8 cellular contexts compared by ENCODE assay signal in genomic region chr21:45923146-45923545, GRCh38. TPM values are rescaled to one million over a fixed set of nuclear protein-coding genes. Genes with fewer than 3 reads are reported as not detected.
DNase-seq lines count a peak whose midpoint lies in the region; ATAC-seq, FAIRE-seq and TF ChIP-seq lines count a peak whose summit lies in the region.

No MANE protein-coding gene starts in this region.

- no peak for FAIRE-seq in bronchial epithelial cell (lab: Jason Lieb, UNC)

- H3K27ac ChIP-seq in HL-60 (replicated peaks) (no peak overlapping the region), VCaP (no peak overlapping the region)

- ATAC-seq in GM18502 (IDR thresholded peaks at IDR 0.05; ENCODE audit: poor library complexity, unreplicated experiment) = no peak

- H3K36me3 ChIP-seq in bronchial epithelial cell (ENCODE audit: control insufficient read depth, insufficient read depth, low read length) = no peaks in the 10 kb centered on the region

- DNase-seq in AG08395 (ENCODE audit: low spot score) (peak; percentile 92), HL-60 (ENCODE audit: low read depth in 1 of 2, low spot score in 1 of 2) (peak in 1 of 2 experiments; percentile 10), bronchial epithelial cell (ENCODE audit: low read depth) (peak; percentile 6), kidney glomerular epithelial cell (lab: John Stamatoyannopoulos, UW) (peak; percentile 12), NCI-H2107 (lab: John Stamatoyannopoulos, UW) (no peak)
- peak; percentile 63 for DNase-seq in stimulated activated CD4-positive, alpha-beta T cell treated with anti-CD3 and anti-CD28 coated beads, Interleukin-1b, Interleukin-23, amount 100 ng/mL, for 48 hours

- no peak overlapping the region for H3K4me3 ChIP-seq in HL-60 (replicated peaks; ENCODE audit: insufficient read depth, low read length)
- no peak overlapping the region for H3K4me3 ChIP-seq in bronchial epithelial cell (ENCODE audit: low read depth, low read length)

- no peaks in the 10 kb centered on the region for H3K27me3 ChIP-seq in HL-60 (ENCODE audit: insufficient read depth, poor library complexity, severe bottlenecking)
- H3K27me3 ChIP-seq in bronchial epithelial cell (ENCODE audit: control insufficient read depth, insufficient read depth, low read length) = no peaks in the 10 kb centered on the region

- TF ChIP-seq CTCF in HL-60 (IDR thresholded peaks at IDR 0.05; ENCODE audit: insufficient read depth, low read length) = peak; percentile 50
- TF ChIP-seq CTCF in VCaP (conservative IDR thresholded peaks at IDR 0.05) = peak; percentile 100
- peak; percentile 48 for TF ChIP-seq CTCF in bronchial epithelial cell (IDR thresholded peaks at IDR 0.05; ENCODE audit: insufficient read depth, low read length, severe bottlenecking)

RNA-seq across cellular contexts. Expression of gene COL6A1, which starts 58.4 kb away (rescaled TPM):
- 1.9 and 12.9 TPM in 2 replicates for total RNA-seq in bronchial epithelial cell

Comparison
In these comparisons a context has a peak if more than half of its experiments do, and no peak if none do; other contexts are left out.
1. CTCF ChIP-seq: peak in every context shown above with its lines; median percentile 100 in VCaP; 50 in HL-60; 48 in bronchial epithelial cell.